In genomic region chr16:57893217-57893558, GRCh38 we compare ENCODE assay signal across 1 cellular context.
TF ChIP-seq lines count a peak whose summit lies in the region.

No MANE protein-coding gene starts in this region.

TF ChIP-seq in HepG2, 621 proteins besides CTCF, POLR2A, EP300 and RAD21 (continued from another document):
- TF ChIP-seq ZNF770 (CRISPR knock-in tag; IDR thresholded peaks at IDR 0.05) (peak; percentile 90), YEATS4 (CRISPR knock-in tag; IDR thresholded peaks at IDR 0.05; ENCODE audit: borderline replicate concordance) (no peak; the same call in none of the 2 replicates), CHCHD3 (CRISPR knock-in tag; IDR thresholded peaks at IDR 0.05) (0 out of 2 replicates have a peak, but pooled peaks have one; percentile 62), ZNF33B (CRISPR knock-in tag; IDR thresholded peaks at IDR 0.05) (no peak), KDM5A (IDR thresholded peaks at IDR 0.05; ENCODE audit: borderline replicate concordance, low read length) (no peak), SP1 (IDR thresholded peaks at IDR 0.05) (no peak), SP1 (CRISPR knock-in tag; IDR thresholded peaks at IDR 0.05) (no peak), HES4 (CRISPR knock-in tag; IDR thresholded peaks at IDR 0.05; ENCODE audit: borderline replicate concordance) (no peak), MED8 (CRISPR knock-in tag; IDR thresholded peaks at IDR 0.05; ENCODE audit: insufficient replicate concordance) (peak; percentile 8), ARID2 (CRISPR knock-in tag; IDR thresholded peaks at IDR 0.05; ENCODE audit: borderline replicate concordance) (0 out of 2 replicates have a peak, but pooled peaks have one; percentile 14), TARDBP (CRISPR knock-in tag; IDR thresholded peaks at IDR 0.05) (peak; percentile 7; the same call in 1 of the 2 replicates), ZNF749 (CRISPR knock-in tag; IDR thresholded peaks at IDR 0.05; ENCODE audit: borderline replicate concordance) (no peak; the same call in 1 of the 2 replicates), ZNF569 (CRISPR knock-in tag; IDR thresholded peaks at IDR 0.05; ENCODE audit: borderline replicate concordance) (no peak), ARNTL (CRISPR knock-in tag; IDR thresholded peaks at IDR 0.05) (no peak), ZNF142 (CRISPR knock-in tag; IDR thresholded peaks at IDR 0.05) (0 out of 2 replicates have a peak, but pooled peaks have one; percentile 42), ZNF235 (CRISPR knock-in tag; IDR thresholded peaks at IDR 0.05; ENCODE audit: borderline replicate concordance) (0 out of 2 replicates have a peak, but pooled peaks have one; percentile 58), CCDC6 (CRISPR knock-in tag; IDR thresholded peaks at IDR 0.05) (no peak), BRCA1 (CRISPR knock-in tag; IDR thresholded peaks at IDR 0.05) (no peak), SP5 (CRISPR knock-in tag; IDR thresholded peaks at IDR 0.05; ENCODE audit: borderline replicate concordance, low read depth) (no peak), PAWR (CRISPR knock-in tag; IDR thresholded peaks at IDR 0.05; ENCODE audit: borderline replicate concordance) (no peak), TCF7 (IDR thresholded peaks at IDR 0.05; ENCODE audit: low read depth) (no peak), POGZ (CRISPR knock-in tag; IDR thresholded peaks at IDR 0.05) (peak; percentile 29; the same call in 1 of the 2 replicates), IRX3 (CRISPR knock-in tag; IDR thresholded peaks at IDR 0.05; ENCODE audit: borderline replicate concordance, low read depth) (0 out of 2 replicates have a peak, but pooled peaks have one; percentile 36), CBX5 (CRISPR knock-in tag; IDR thresholded peaks at IDR 0.05; ENCODE audit: borderline replicate concordance) (no peak), ZNF333 (CRISPR knock-in tag; IDR thresholded peaks at IDR 0.05; ENCODE audit: borderline replicate concordance) (0 out of 2 replicates have a peak, but pooled peaks have one; percentile 42), ZNF564 (CRISPR knock-in tag; IDR thresholded peaks at IDR 0.05) (0 out of 2 replicates have a peak, but pooled peaks have one; percentile 7), CENPX (CRISPR knock-in tag; IDR thresholded peaks at IDR 0.05) (no peak), ZFY (CRISPR knock-in tag; IDR thresholded peaks at IDR 0.05) (0 out of 2 replicates have a peak, but pooled peaks have one; percentile 39)
- TF ChIP-seq, protein P1, sequence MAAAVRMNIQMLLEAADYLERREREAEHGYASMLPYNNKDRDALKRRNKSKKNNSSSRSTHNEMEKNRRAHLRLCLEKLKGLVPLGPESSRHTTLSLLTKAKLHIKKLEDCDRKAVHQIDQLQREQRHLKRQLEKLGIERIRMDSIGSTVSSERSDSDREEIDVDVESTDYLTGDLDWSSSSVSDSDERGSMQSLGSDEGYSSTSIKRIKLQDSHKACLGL (CRISPR knock-in tag; IDR thresholded peaks at IDR 0.05), result peak; percentile 33; the same call in 1 of the 2 replicates
- TF ChIP-seq, protein P2, sequence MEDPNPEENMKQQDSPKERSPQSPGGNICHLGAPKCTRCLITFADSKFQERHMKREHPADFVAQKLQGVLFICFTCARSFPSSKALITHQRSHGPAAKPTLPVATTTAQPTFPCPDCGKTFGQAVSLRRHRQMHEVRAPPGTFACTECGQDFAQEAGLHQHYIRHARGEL (CRISPR knock-in tag; IDR thresholded peaks at IDR 0.05), result 0 out of 2 replicates have a peak, but pooled peaks have one; percentile 34
- TF ChIP-seq, protein P3, sequence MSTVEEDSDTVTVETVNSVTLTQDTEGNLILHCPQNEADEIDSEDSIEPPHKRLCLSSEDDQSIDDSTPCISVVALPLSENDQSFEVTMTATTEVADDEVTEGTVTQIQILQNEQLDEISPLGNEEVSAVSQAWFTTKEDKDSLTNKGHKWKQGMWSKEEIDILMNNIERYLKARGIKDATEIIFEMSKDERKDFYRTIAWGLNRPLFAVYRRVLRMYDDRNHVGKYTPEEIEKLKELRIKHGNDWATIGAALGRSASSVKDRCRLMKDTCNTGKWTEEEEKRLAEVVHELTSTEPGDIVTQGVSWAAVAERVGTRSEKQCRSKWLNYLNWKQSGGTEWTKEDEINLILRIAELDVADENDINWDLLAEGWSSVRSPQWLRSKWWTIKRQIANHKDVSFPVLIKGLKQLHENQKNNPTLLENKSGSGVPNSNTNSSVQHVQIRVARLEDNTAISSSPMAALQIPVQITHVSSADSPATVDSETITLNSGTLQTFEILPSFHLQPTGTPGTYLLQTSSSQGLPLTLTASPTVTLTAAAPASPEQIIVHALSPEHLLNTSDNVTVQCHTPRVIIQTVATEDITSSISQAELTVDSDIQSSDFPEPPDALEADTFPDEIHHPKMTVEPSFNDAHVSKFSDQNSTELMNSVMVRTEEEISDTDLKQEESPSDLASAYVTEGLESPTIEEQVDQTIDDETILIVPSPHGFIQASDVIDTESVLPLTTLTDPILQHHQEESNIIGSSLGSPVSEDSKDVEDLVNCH (CRISPR knock-in tag; IDR thresholded peaks at IDR 0.05), result no peak
- TF ChIP-seq, protein P4, sequence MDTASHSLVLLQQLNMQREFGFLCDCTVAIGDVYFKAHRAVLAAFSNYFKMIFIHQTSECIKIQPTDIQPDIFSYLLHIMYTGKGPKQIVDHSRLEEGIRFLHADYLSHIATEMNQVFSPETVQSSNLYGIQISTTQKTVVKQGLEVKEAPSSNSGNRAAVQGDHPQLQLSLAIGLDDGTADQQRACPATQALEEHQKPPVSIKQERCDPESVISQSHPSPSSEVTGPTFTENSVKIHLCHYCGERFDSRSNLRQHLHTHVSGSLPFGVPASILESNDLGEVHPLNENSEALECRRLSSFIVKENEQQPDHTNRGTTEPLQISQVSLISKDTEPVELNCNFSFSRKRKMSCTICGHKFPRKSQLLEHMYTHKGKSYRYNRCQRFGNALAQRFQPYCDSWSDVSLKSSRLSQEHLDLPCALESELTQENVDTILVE (CRISPR knock-in tag; IDR thresholded peaks at IDR 0.05), result no peak
- TF ChIP-seq, protein P5, sequence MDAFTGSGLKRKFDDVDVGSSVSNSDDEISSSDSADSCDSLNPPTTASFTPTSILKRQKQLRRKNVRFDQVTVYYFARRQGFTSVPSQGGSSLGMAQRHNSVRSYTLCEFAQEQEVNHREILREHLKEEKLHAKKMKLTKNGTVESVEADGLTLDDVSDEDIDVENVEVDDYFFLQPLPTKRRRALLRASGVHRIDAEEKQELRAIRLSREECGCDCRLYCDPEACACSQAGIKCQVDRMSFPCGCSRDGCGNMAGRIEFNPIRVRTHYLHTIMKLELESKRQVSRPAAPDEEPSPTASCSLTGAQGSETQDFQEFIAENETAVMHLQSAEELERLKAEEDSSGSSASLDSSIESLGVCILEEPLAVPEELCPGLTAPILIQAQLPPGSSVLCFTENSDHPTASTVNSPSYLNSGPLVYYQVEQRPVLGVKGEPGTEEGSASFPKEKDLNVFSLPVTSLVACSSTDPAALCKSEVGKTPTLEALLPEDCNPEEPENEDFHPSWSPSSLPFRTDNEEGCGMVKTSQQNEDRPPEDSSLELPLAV (CRISPR knock-in tag; conservative IDR thresholded peaks at IDR 0.05; ENCODE audit: low read depth), result no peak
TF ChIP-seq in HepG2: peak in this region for 18.
